In genomic region chr6:160791459-160791858, GRCh38 we compare ENCODE assay signal across 10 cellular contexts.
A peak's percentile ranks its signal among the peaks of the same experiment; 100 is the strongest.
DNase-seq lines count a peak whose midpoint lies in the region; ATAC-seq lines count a peak whose summit lies in the region.
"Had no signal": no experiment of that assay in that cellular context is flagged by ENCODE, and none has a peak within 500 bp of the region (broad histone marks: within the 10 kb centered on the region; RNA-seq: fewer than 3 reads in every experiment).

No MANE protein-coding gene starts in this region.

- POLR2A ChIA-PET in activated CD4-positive, alpha-beta T cell treated with anti-CD3 and anti-CD28 coated beads for 36 hours (lab: Charles Lee), result no interaction called here

- no CpG with 5 or more reads among the region's 6 CpGs for WGBS in neuronal stem cell (ENCODE audit: extremely low coverage in 2 of 2, insufficient read length in 2 of 2, insufficient replicate concordance in 1 of 2), 2 donors

- H3K9me3 ChIP-seq in neuronal stem cell (replicated peaks in 1 of 2; ENCODE audit: control insufficient read depth in 2 of 2, insufficient read depth in 1 of 2, low read depth in 1 of 2, low read length in 2 of 2), result no peaks in the 10 kb centered on the region

- H3K27ac Mint-ChIP-seq in activated CD4-positive, alpha-beta T cell treated with anti-CD3 and anti-CD28 coated beads for 36 hours, result no peak overlapping the region

- H4K8ac ChIP-seq in neuronal stem cell (ENCODE audit: low read depth, low read length), result no peak overlapping the region

- intact Hi-C loops in activated CD4-positive, alpha-beta T cell treated with anti-CD3 and anti-CD28 coated beads for 36 hours (cut with DNase I, micrococcal nuclease), result no loop called here

- H3K4me1 Mint-ChIP-seq in activated CD4-positive, alpha-beta T cell treated with anti-CD3 and anti-CD28 coated beads for 36 hours, result peaks cover 17% of the 10 kb centered on the region

- no peak overlapping the region for H3K4me3 ChIP-seq in neuronal stem cell (ENCODE audit: low read length in 2 of 2)

- no peak overlapping the region for H2BK15ac ChIP-seq in neuronal stem cell (ENCODE audit: low read length)

- H3K27me3 Mint-ChIP-seq in activated CD4-positive, alpha-beta T cell treated with anti-CD3 and anti-CD28 coated beads for 36 hours, result peaks cover 2% of the 10 kb centered on the region

- H4K91ac ChIP-seq in neuronal stem cell (ENCODE audit: low read depth, low read length, poor library complexity), result no peak overlapping the region

- H2BK120ac ChIP-seq in neuronal stem cell (ENCODE audit: low read depth, low read length), result no peak overlapping the region

- no peak overlapping the region for H3K9ac ChIP-seq in neuronal stem cell (ENCODE audit: low read depth, low read length, poor library complexity)

- CTCF ChIA-PET in activated CD4-positive, alpha-beta T cell treated with anti-CD3 and anti-CD28 coated beads for 36 hours (lab: Charles Lee), result no interaction called here

- H3K18ac ChIP-seq in neuronal stem cell (ENCODE audit: low read length), result no peak overlapping the region

- peak overlapping the region; percentile 58 for H2BK12ac ChIP-seq in neuronal stem cell (ENCODE audit: low read length)

- no peaks in the 10 kb centered on the region for H3K27me3 ChIP-seq in neuronal stem cell (ENCODE audit: control insufficient read depth in 3 of 3, insufficient read depth in 3 of 3, low read depth in 1 of 3, low read length in 3 of 3)

- H2BK5ac ChIP-seq in neuronal stem cell (ENCODE audit: low read length), result no peak overlapping the region

- no peak overlapping the region for H3K14ac ChIP-seq in neuronal stem cell (ENCODE audit: low read length)

- H3K79me1 ChIP-seq in neuronal stem cell (ENCODE audit: low read depth, low read length), result no peaks in the 10 kb centered on the region

- H3K4me2 ChIP-seq in neuronal stem cell (ENCODE audit: insufficient read depth, low read length, poor library complexity, severe bottlenecking), result no peak overlapping the region

- no peaks in the 10 kb centered on the region for H3K36me3 Mint-ChIP-seq in activated CD4-positive, alpha-beta T cell treated with anti-CD3 and anti-CD28 coated beads for 36 hours (ENCODE audit: low read depth)

- peak; percentile 10 for DNase-seq in activated CD4-positive, alpha-beta T cell treated with anti-CD3 and anti-CD28 coated beads for 36 hours
- no peak for DNase-seq in activated CD4-positive, alpha-beta T cell treated with anti-CD3 and anti-CD28 coated beads for 48 hours
- DNase-seq in neuronal stem cell (ENCODE audit: low spot score) (no peak), caudate nucleus (lab: John Stamatoyannopoulos, UW) (no peak), iPS-NIHi11 (ENCODE audit: low spot score) (no peak), DMS53 (lab: John Stamatoyannopoulos, UW) (no peak)
- DNase-seq: NCI-H524, retina had no signal

- no peaks in the 10 kb centered on the region for H3K4me1 ChIP-seq in neuronal stem cell (ENCODE audit: control insufficient read depth in 2 of 2, insufficient read depth in 1 of 2, low read depth in 1 of 2, low read length in 2 of 2)

- peak; percentile 57 for ATAC-seq in activated CD4-positive, alpha-beta T cell treated with anti-CD3 and anti-CD28 coated beads for 36 hours
- peak; percentile 77 for ATAC-seq in GM21786 (IDR thresholded peaks at IDR 0.05; ENCODE audit: unreplicated experiment)
- peak; percentile 48 for ATAC-seq in HG03457 (IDR thresholded peaks at IDR 0.05; ENCODE audit: unreplicated experiment)

- no peak overlapping the region for H3K27ac ChIP-seq in neuronal stem cell (replicated peaks; ENCODE audit: low read length)
- H3K27ac ChIP-seq in caudate nucleus (ENCODE audit: low read depth, low read length), result no peak overlapping the region

- H3K9me3 Mint-ChIP-seq in activated CD4-positive, alpha-beta T cell treated with anti-CD3 and anti-CD28 coated beads for 36 hours (ENCODE audit: low read depth), result peaks cover 7% of the 10 kb centered on the region

- no peak overlapping the region for H2AK5ac ChIP-seq in neuronal stem cell (ENCODE audit: low read depth, low read length)

- H3K4ac ChIP-seq in neuronal stem cell (ENCODE audit: low read length), result no peak overlapping the region

- no peaks in the 10 kb centered on the region for H3K36me3 ChIP-seq in neuronal stem cell (replicated peaks in 1 of 2; ENCODE audit: control insufficient read depth in 2 of 2, insufficient read depth in 2 of 2, low read length in 2 of 2)

- no peak overlapping the region for H2AFZ ChIP-seq in neuronal stem cell (ENCODE audit: low read length)

- no peak overlapping the region for H3K23ac ChIP-seq in neuronal stem cell (ENCODE audit: low read depth, low read length, poor library complexity)

- no peak overlapping the region for H3K4me3 Mint-ChIP-seq in activated CD4-positive, alpha-beta T cell treated with anti-CD3 and anti-CD28 coated beads for 36 hours
